19 cellular contexts compared by ENCODE assay signal in genomic region chr9:98049668-98050067, GRCh38. TPM values are rescaled to one million over a fixed set of nuclear protein-coding genes. Genes with fewer than 3 reads are reported as not detected.
DNase-seq lines count a peak whose midpoint lies in the region; ATAC-seq and TF ChIP-seq lines count a peak whose summit lies in the region.
"Had no signal": no experiment of that assay in that cellular context is flagged by ENCODE, and none has a peak within 500 bp of the region (broad histone marks: within the 10 kb centered on the region; RNA-seq: fewer than 3 reads in every experiment).

No MANE protein-coding gene starts in this region.

- TF ChIP-seq CTCF in CD8-positive, alpha-beta T cell (IDR thresholded peaks at IDR 0.05), result no peak
- TF ChIP-seq CTCF in OCI-LY7 (conservative IDR thresholded peaks at IDR 0.05; ENCODE audit: low read length), result no peak
- TF ChIP-seq CTCF in lower lobe of right lung (IDR thresholded peaks at IDR 0.05), result no peak

- peaks cover 42% of the 10 kb centered on the region for H3K36me3 Mint-ChIP-seq in activated CD4-positive, alpha-beta T cell treated with anti-CD3 and anti-CD28 coated beads, Interleukin-2, amount 10 ng/mL, durations not matched to agents 24 days and 14 days (ENCODE audit: low read depth)
- peaks cover 47% of the 10 kb centered on the region for H3K36me3 Mint-ChIP-seq in activated CD4-positive, alpha-beta T cell treated with anti-CD3 and anti-CD28 coated beads, Interleukin-2, amount 10 ng/mL, durations not matched to agents 7 days and 5 days (ENCODE audit: low read depth)
- peaks cover 5% of the 10 kb centered on the region for H3K36me3 Mint-ChIP-seq in CD8-positive, alpha-beta T cell
- peaks cover 5% of the 10 kb centered on the region for H3K36me3 Mint-ChIP-seq in dendritic cell treated with granulocyte-macrophage colony-stimulating factor and Interleukin-4, amounts not matched to agents 40 ng/mL and 50 ng/mL, for 4 days (ENCODE audit: low read depth)
- H3K36me3 Mint-ChIP-seq in stimulated activated effector memory CD8-positive, alpha-beta T cell treated with anti-CD3 and anti-CD28 coated beads, Interleukin-12 subunit alpha, Interleukin-12 subunit beta, amount 100 ng/mL, for 72 hours, result peaks cover 5% of the 10 kb centered on the region

- H4K20me1 ChIP-seq in OCI-LY7 (ENCODE audit: insufficient read depth, low read length), result no peaks in the 10 kb centered on the region; the same call in 1 of the 2 replicates

- peaks cover 8% of the 10 kb centered on the region for H3K9me3 Mint-ChIP-seq in activated CD4-positive, alpha-beta T cell treated with anti-CD3 and anti-CD28 coated beads, Interleukin-2, amount 10 ng/mL, durations not matched to agents 24 days and 14 days
- peaks cover 5% of the 10 kb centered on the region for H3K9me3 Mint-ChIP-seq in activated CD4-positive, alpha-beta T cell treated with anti-CD3 and anti-CD28 coated beads, Interleukin-2, amount 10 ng/mL, durations not matched to agents 7 days and 5 days
- H3K9me3 Mint-ChIP-seq in CD8-positive, alpha-beta T cell, result no peaks in the 10 kb centered on the region
- no peaks in the 10 kb centered on the region for H3K9me3 Mint-ChIP-seq in dendritic cell treated with granulocyte-macrophage colony-stimulating factor and Interleukin-4, amounts not matched to agents 40 ng/mL and 50 ng/mL, for 4 days
- H3K9me3 Mint-ChIP-seq in stimulated activated effector memory CD8-positive, alpha-beta T cell treated with anti-CD3 and anti-CD28 coated beads, Interleukin-12 subunit alpha, Interleukin-12 subunit beta, amount 100 ng/mL, for 72 hours, result peaks cover 2% of the 10 kb centered on the region

- H3K27me3 Mint-ChIP-seq in activated CD4-positive, alpha-beta T cell treated with anti-CD3 and anti-CD28 coated beads, Interleukin-2, amount 10 ng/mL, durations not matched to agents 24 days and 14 days, result no peaks in the 10 kb centered on the region
- no peaks in the 10 kb centered on the region for H3K27me3 Mint-ChIP-seq in activated CD4-positive, alpha-beta T cell treated with anti-CD3 and anti-CD28 coated beads, Interleukin-2, amount 10 ng/mL, durations not matched to agents 7 days and 5 days
- H3K27me3 Mint-ChIP-seq in CD8-positive, alpha-beta T cell (ENCODE audit: low read depth), result no peaks in the 10 kb centered on the region
- no peaks in the 10 kb centered on the region for H3K27me3 Mint-ChIP-seq in dendritic cell treated with granulocyte-macrophage colony-stimulating factor and Interleukin-4, amounts not matched to agents 40 ng/mL and 50 ng/mL, for 4 days

- H2AFZ ChIP-seq in OCI-LY7 (ENCODE audit: low read length), result no peak overlapping the region

- BruUV-seq in OCI-LY7 (replicated peaks; lab: Mats Ljungman, UMichigan), result no TSS peak

- H3K9me2 ChIP-seq in OCI-LY7 (ENCODE audit: insufficient read depth, low read length), result no peaks in the 10 kb centered on the region

- no peak for DNase-seq in activated CD4-positive, alpha-beta T cell treated with anti-CD3 and anti-CD28 coated beads, Interleukin-2, amount 10 ng/mL, durations not matched to agents 24 days and 14 days
- DNase-seq in activated CD4-positive, alpha-beta T cell treated with anti-CD3 and anti-CD28 coated beads, Interleukin-2, amount 10 ng/mL, durations not matched to agents 7 days and 5 days, result no peak
- no peak for DNase-seq in CD8-positive, alpha-beta T cell
- DNase-seq in OCI-LY7 (ENCODE audit: low spot score), result no peak
- no peak for DNase-seq in stimulated activated effector memory CD8-positive, alpha-beta T cell treated with anti-CD3 and anti-CD28 coated beads, Interleukin-12 subunit alpha, Interleukin-12 subunit beta, amount 100 ng/mL, for 72 hours (ENCODE audit: low spot score in 2 of 2)
- no peak for DNase-seq in H4 (ENCODE audit: low spot score)
- DNase-seq in lower lobe of right lung, result no peak
- DNase-seq: AML-193; DMS79; IMR-90; Kasumi-1; NCI-H1105 treated with DMSO at 0.1 percent for 48 hours; NCI-H1694; NK-92 treated with Interleukin-12 subunit alpha and Interleukin-12 subunit beta, amount 100 ng/mL, for 24 hours; Right ventricle myocardium superior had no signal

- peaks cover 45% of the 10 kb centered on the region for H3K4me1 Mint-ChIP-seq in activated CD4-positive, alpha-beta T cell treated with anti-CD3 and anti-CD28 coated beads, Interleukin-2, amount 10 ng/mL, durations not matched to agents 24 days and 14 days
- H3K4me1 Mint-ChIP-seq in activated CD4-positive, alpha-beta T cell treated with anti-CD3 and anti-CD28 coated beads, Interleukin-2, amount 10 ng/mL, durations not matched to agents 7 days and 5 days, result peaks cover 58% of the 10 kb centered on the region
- H3K4me1 Mint-ChIP-seq in CD8-positive, alpha-beta T cell (ENCODE audit: low read depth), result peaks cover 30% of the 10 kb centered on the region
- H3K4me1 Mint-ChIP-seq in dendritic cell treated with granulocyte-macrophage colony-stimulating factor and Interleukin-4, amounts not matched to agents 40 ng/mL and 50 ng/mL, for 4 days (ENCODE audit: low read depth), result peaks cover 37% of the 10 kb centered on the region
- H3K4me1 Mint-ChIP-seq in stimulated activated effector memory CD8-positive, alpha-beta T cell treated with anti-CD3 and anti-CD28 coated beads, Interleukin-12 subunit alpha, Interleukin-12 subunit beta, amount 100 ng/mL, for 72 hours, result peaks cover 29% of the 10 kb centered on the region

- intact Hi-C loops in activated CD4-positive, alpha-beta T cell treated with anti-CD3 and anti-CD28 coated beads, Interleukin-2, amount 10 ng/mL, durations not matched to agents 24 days and 14 days (cut with micrococcal nuclease), result loop anchor here (5.0 kb wide), 1 partner anchor 62 kb away; no protein-coding TSS in a partner anchor
- intact Hi-C loops in CD8-positive, alpha-beta T cell (cut with DNase I, micrococcal nuclease), result no loop called here
- intact Hi-C loops in OCI-LY7 (cut with micrococcal nuclease; ENCODE audit: unreplicated experiment) (no loop called here), lower lobe of right lung (cut with DNase I) (no loop called here)
- intact Hi-C loops in dendritic cell treated with granulocyte-macrophage colony-stimulating factor and Interleukin-4, amounts not matched to agents 40 ng/mL and 50 ng/mL, for 4 days (cut with micrococcal nuclease), result no loop called here

- no peak overlapping the region for H3K4me3 ChIP-seq in CD8-positive, alpha-beta T cell (ENCODE audit: low read depth, low read length)
- H3K4me3 ChIP-seq in OCI-LY7 (ENCODE audit: low read depth, low read length, poor library complexity, severe bottlenecking), result no peak overlapping the region
- H3K4me3 ChIP-seq in lower lobe of right lung, result no peak overlapping the region
- H3K4me3 ChIP-seq: HAP-1 had no signal

- H3K4me2 ChIP-seq in OCI-LY7 (ENCODE audit: low read length), result peak overlapping the region; percentile 13

- no peak for ATAC-seq in CD8-positive, alpha-beta T cell
- ATAC-seq in stimulated activated effector memory CD8-positive, alpha-beta T cell treated with anti-CD3 and anti-CD28 coated beads, Interleukin-12 subunit alpha, Interleukin-12 subunit beta, amount 100 ng/mL, for 72 hours, result no peak
- no peak for ATAC-seq in lower lobe of right lung

- H3K36me3 ChIP-seq in CD8-positive, alpha-beta T cell (ENCODE audit: insufficient read depth, low read length), result peaks cover 3% of the 10 kb centered on the region
- peaks cover 53% of the 10 kb centered on the region for H3K36me3 ChIP-seq in OCI-LY7 (ENCODE audit: insufficient read depth, low read length)
- H3K36me3 ChIP-seq in lower lobe of right lung, result no peaks in the 10 kb centered on the region

- no peak overlapping the region for H3K27ac Mint-ChIP-seq in activated CD4-positive, alpha-beta T cell treated with anti-CD3 and anti-CD28 coated beads, Interleukin-2, amount 10 ng/mL, durations not matched to agents 24 days and 14 days
- no peak overlapping the region for H3K27ac Mint-ChIP-seq in activated CD4-positive, alpha-beta T cell treated with anti-CD3 and anti-CD28 coated beads, Interleukin-2, amount 10 ng/mL, durations not matched to agents 7 days and 5 days
- H3K27ac Mint-ChIP-seq in CD8-positive, alpha-beta T cell, result peak overlapping the region; percentile 25
- H3K27ac Mint-ChIP-seq in dendritic cell treated with granulocyte-macrophage colony-stimulating factor and Interleukin-4, amounts not matched to agents 40 ng/mL and 50 ng/mL, for 4 days, result peak overlapping the region; percentile 8
- no peak overlapping the region for H3K27ac Mint-ChIP-seq in stimulated activated effector memory CD8-positive, alpha-beta T cell treated with anti-CD3 and anti-CD28 coated beads, Interleukin-12 subunit alpha, Interleukin-12 subunit beta, amount 100 ng/mL, for 72 hours

- no peaks in the 10 kb centered on the region for H3K27me3 ChIP-seq in CD8-positive, alpha-beta T cell (ENCODE audit: insufficient read depth, low read length)
- no peaks in the 10 kb centered on the region for H3K27me3 ChIP-seq in lower lobe of right lung (ENCODE audit: low read depth)

- H3K9me3 ChIP-seq in CD8-positive, alpha-beta T cell (ENCODE audit: low read length), result no peaks in the 10 kb centered on the region
- H3K9me3 ChIP-seq in OCI-LY7 (ENCODE audit: low read length) (0 out of 2 replicates have a peak, but pooled peaks cover 3% of the 10 kb centered on the region), lower lobe of right lung (no peaks in the 10 kb centered on the region)
- H3K9me3 ChIP-seq: HAP-1 had no signal

- POLR2A ChIA-PET in activated CD4-positive, alpha-beta T cell treated with anti-CD3 and anti-CD28 coated beads, Interleukin-2, amount 10 ng/mL, durations not matched to agents 7 days and 5 days (lab: Charles Lee), result no interaction called here
- POLR2A ChIA-PET in CD8-positive, alpha-beta T cell (lab: Charles Lee), result no interaction called here
- POLR2A ChIA-PET in OCI-LY7 (lab: Charles Lee), result interaction anchor here (3.6 kb wide), 1 partner anchor 12 kb away, joined by 17 read pairs; no protein-coding TSS in a partner anchor

- H3K4me3 Mint-ChIP-seq in activated CD4-positive, alpha-beta T cell treated with anti-CD3 and anti-CD28 coated beads, Interleukin-2, amount 10 ng/mL, durations not matched to agents 24 days and 14 days, result peak overlapping the region; percentile 2
- no peak overlapping the region for H3K4me3 Mint-ChIP-seq in activated CD4-positive, alpha-beta T cell treated with anti-CD3 and anti-CD28 coated beads, Interleukin-2, amount 10 ng/mL, durations not matched to agents 7 days and 5 days
- H3K4me3 Mint-ChIP-seq in CD8-positive, alpha-beta T cell, result no peak overlapping the region
- H3K4me3 Mint-ChIP-seq in dendritic cell treated with granulocyte-macrophage colony-stimulating factor and Interleukin-4, amounts not matched to agents 40 ng/mL and 50 ng/mL, for 4 days, result no peak overlapping the region
- H3K4me3 Mint-ChIP-seq in stimulated activated effector memory CD8-positive, alpha-beta T cell treated with anti-CD3 and anti-CD28 coated beads, Interleukin-12 subunit alpha, Interleukin-12 subunit beta, amount 100 ng/mL, for 72 hours, result no peak overlapping the region

- CTCF ChIA-PET in activated CD4-positive, alpha-beta T cell treated with anti-CD3 and anti-CD28 coated beads, Interleukin-2, amount 10 ng/mL, durations not matched to agents 7 days and 5 days (lab: Charles Lee), result interaction anchor here (0.8 kb wide), 1 partner anchor 222 kb away, joined by 3 read pairs; no protein-coding TSS in a partner anchor
- CTCF ChIA-PET in CD8-positive, alpha-beta T cell (lab: Charles Lee), result interaction anchor here (0.7 to 2.0 kb wide), 2 partner anchors 15 to 25 kb away, joined by 3 to 4 read pairs; no protein-coding TSS in a partner anchor
- CTCF ChIA-PET in OCI-LY7 (lab: Charles Lee; ENCODE audit: unreplicated experiment), result no interaction called here

- peaks cover 20% of the 10 kb centered on the region for H3K4me1 ChIP-seq in CD8-positive, alpha-beta T cell (ENCODE audit: insufficient read depth, low read length)
- H3K4me1 ChIP-seq in OCI-LY7 (ENCODE audit: insufficient read depth, low read length, poor library complexity, severe bottlenecking) (peaks cover 34% of the 10 kb centered on the region), lower lobe of right lung (no peaks in the 10 kb centered on the region)

- no peak overlapping the region for H3K27ac ChIP-seq in CD8-positive, alpha-beta T cell (ENCODE audit: low read depth, low read length)
- H3K27ac ChIP-seq in OCI-LY7 (ENCODE audit: low read depth, low read length, poor library complexity, severe bottlenecking) (no peak overlapping the region), lower lobe of right lung (no peak overlapping the region)
- H3K27ac ChIP-seq: 22Rv1, C4-2B had no signal

- H3K79me2 ChIP-seq in OCI-LY7 (ENCODE audit: insufficient read depth, low read depth, low read length), result peaks cover 44% of the 10 kb centered on the region

RNA-seq across cellular contexts. Expression of gene NANS, which starts 6.9 kb away (rescaled TPM):
- 54.0 and 57.1 TPM in 2 replicates for total RNA-seq in activated CD4-positive, alpha-beta T cell treated with anti-CD3 and anti-CD28 coated beads, Interleukin-2, amount 10 ng/mL, durations not matched to agents 24 days and 14 days
- total RNA-seq in activated CD4-positive, alpha-beta T cell treated with anti-CD3 and anti-CD28 coated beads, Interleukin-2, amount 10 ng/mL, durations not matched to agents 7 days and 5 days, result 10 to 100 TPM; 37.2 to 38.3 TPM
- 10 to 100 TPM; 84.6 to 92.5 TPM for total RNA-seq in CD8-positive, alpha-beta T cell
- total RNA-seq in OCI-LY7 (2014; rRNA removed; shearing (Covaris generic)), result 63.7 and 70.6 TPM in 2 replicates
- total RNA-seq in OCI-LY7 (2022), result 50.4 and 56.9 TPM in 2 replicates
- total RNA-seq in H4 (2014; rRNA removed; shearing (Covaris generic)), result 119 and 152 TPM in 2 replicates
- total RNA-seq in lower lobe of right lung, result 61.9 TPM

Comparison
In these comparisons a context has a peak if more than half of its experiments do, and no peak if none do; other contexts are left out.
1. H3K27ac Mint-ChIP-seq: peak in CD8-positive, alpha-beta T cell (single experiment) and dendritic cell treated with granulocyte-macrophage colony-stimulating factor and Interleukin-4, amounts not matched to agents 40 ng/mL and 50 ng/mL, for 4 days (single experiment); none in activated CD4-positive, alpha-beta T cell treated with anti-CD3 and anti-CD28 coated beads, Interleukin-2, amount 10 ng/mL, durations not matched to agents 24 days and 14 days (single experiment), activated CD4-positive, alpha-beta T cell treated with anti-CD3 and anti-CD28 coated beads, Interleukin-2, amount 10 ng/mL, durations not matched to agents 7 days and 5 days (single experiment) and stimulated activated effector memory CD8-positive, alpha-beta T cell treated with anti-CD3 and anti-CD28 coated beads, Interleukin-12 subunit alpha, Interleukin-12 subunit beta, amount 100 ng/mL, for 72 hours (single experiment).